ENCODE assay signal across 14 cellular contexts in the genomic region with DNA sequence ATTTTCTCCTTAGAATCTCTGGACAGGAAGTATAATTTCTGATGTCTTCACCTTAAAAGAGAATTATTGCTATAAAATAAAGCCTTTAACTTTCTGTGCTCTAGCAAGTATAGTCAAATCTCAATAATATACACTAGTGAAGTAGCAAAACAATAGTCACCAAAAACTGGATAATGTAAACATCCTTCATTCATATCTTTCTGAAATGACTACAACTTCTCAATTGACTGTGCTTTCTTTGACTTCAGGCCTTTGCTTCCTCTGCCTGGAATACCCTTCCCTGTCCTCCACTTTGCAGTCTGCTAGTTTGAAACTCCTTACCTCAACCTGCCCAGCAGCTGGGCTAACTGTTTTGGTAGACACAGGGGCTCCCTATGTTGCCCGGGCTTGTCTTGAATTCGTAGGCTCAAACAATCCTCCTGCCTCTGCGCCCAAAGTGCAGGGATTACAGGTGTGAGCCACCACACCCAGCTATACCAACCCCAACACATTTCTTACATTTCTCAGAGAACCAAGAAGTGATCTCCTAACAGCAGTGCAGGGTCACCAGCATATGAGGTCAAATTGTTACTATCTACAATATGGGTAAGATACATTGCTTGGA. TPM values are rescaled to one million over a fixed set of nuclear protein-coding genes. Genes with fewer than 3 reads are reported as not detected.
DNase-seq lines count a peak whose midpoint lies in the region; ATAC-seq and TF ChIP-seq lines count a peak whose summit lies in the region.
"Had no signal": no experiment of that assay in that cellular context is flagged by ENCODE, and none has a peak within 500 bp of the region (broad histone marks: within the 10 kb centered on the region; RNA-seq: fewer than 3 reads in every experiment).

No MANE protein-coding gene starts in this region.

- POLR2A ChIA-PET in activated CD4-positive, alpha-beta T cell treated with anti-CD3 and anti-CD28 coated beads for 36 hours (lab: Charles Lee) = interaction anchor here (0.6 to 1.8 kb wide), 4 partner anchors 10 to 62 kb away, joined by 3 to 9 read pairs (median 4); no protein-coding TSS in a partner anchor
- POLR2A ChIA-PET in activated CD8-positive, alpha-beta T cell treated with anti-CD3 and anti-CD28 coated beads, Interleukin-2, amount 10 ng/mL, durations not matched to agents 7 days and 5 days (lab: Charles Lee) = interaction anchor here (0.7 to 14.2 kb wide), 3 partner anchors 11 to 57 kb away, joined by 4 to 370 read pairs (median 10); no protein-coding TSS in a partner anchor

- H3K4me2 ChIP-seq in hepatocyte = no peak overlapping the region
- H3K4me2 ChIP-seq: neural progenitor cell had no signal

- no peaks in the 10 kb centered on the region for H3K36me3 ChIP-seq in hepatocyte (replicated peaks; ENCODE audit: insufficient read depth, low read depth)
- H3K36me3 ChIP-seq: neural progenitor cell had no signal

- intact Hi-C loops in activated CD4-positive, alpha-beta T cell treated with anti-CD3 and anti-CD28 coated beads for 36 hours (cut with DNase I, micrococcal nuclease) = loop anchor here in 1 of 2 experiments (10.0 kb wide), 1 partner anchor 436 kb away; a partner anchor contains a TSS
- intact Hi-C loops in sciatic nerve (cut with DNase I) = no loop called here

- no peaks in the 10 kb centered on the region for H4K20me1 ChIP-seq in hepatocyte (ENCODE audit: insufficient read depth, poor library complexity, severe bottlenecking)

- H3K27me3 Mint-ChIP-seq in activated CD4-positive, alpha-beta T cell treated with anti-CD3 and anti-CD28 coated beads for 36 hours = no peaks in the 10 kb centered on the region
- no peaks in the 10 kb centered on the region for H3K27me3 Mint-ChIP-seq in activated CD8-positive, alpha-beta T cell treated with anti-CD3 and anti-CD28 coated beads, Interleukin-2, amount 10 ng/mL, durations not matched to agents 7 days and 5 days (ENCODE audit: low read depth)
- H3K27me3 Mint-ChIP-seq in stimulated activated naive B cell treated with anti-CD40 and anti-IgM and Interleukin-4, amounts not matched to agents 10 μg/mL and 1 μg/mL and 100 μg/mL, for 72 hours = no peaks in the 10 kb centered on the region

- H3K9me3 ChIP-seq in hepatocyte (ENCODE audit: low read depth) = no peaks in the 10 kb centered on the region
- H3K9me3 ChIP-seq: upper lobe of right lung had no signal

- CTCF ChIA-PET in activated CD4-positive, alpha-beta T cell treated with anti-CD3 and anti-CD28 coated beads for 36 hours (lab: Charles Lee) = interaction anchor here (1.1 to 8.7 kb wide), 3 partner anchors 9 to 167 kb away, joined by 4 to 94 read pairs (median 43); a partner anchor contains a TSS
- CTCF ChIA-PET in activated CD8-positive, alpha-beta T cell treated with anti-CD3 and anti-CD28 coated beads, Interleukin-2, amount 10 ng/mL, durations not matched to agents 7 days and 5 days (lab: Charles Lee) = interaction anchor here (1.5 to 7.0 kb wide), 3 partner anchors 10 to 169 kb away, joined by 3 to 98 read pairs (median 16); a partner anchor contains a TSS

- no peak overlapping the region for H3K4me3 Mint-ChIP-seq in activated CD4-positive, alpha-beta T cell treated with anti-CD3 and anti-CD28 coated beads for 36 hours
- no peak overlapping the region for H3K4me3 Mint-ChIP-seq in activated CD8-positive, alpha-beta T cell treated with anti-CD3 and anti-CD28 coated beads, Interleukin-2, amount 10 ng/mL, durations not matched to agents 7 days and 5 days
- no peak overlapping the region for H3K4me3 Mint-ChIP-seq in stimulated activated naive B cell treated with anti-CD40 and anti-IgM and Interleukin-4, amounts not matched to agents 10 μg/mL and 1 μg/mL and 100 μg/mL, for 72 hours
- H3K4me3 Mint-ChIP-seq: neural progenitor cell had no signal

- no peaks in the 10 kb centered on the region for H3K9me2 ChIP-seq in hepatocyte (replicated peaks; ENCODE audit: insufficient read depth)

- H3K9me3 Mint-ChIP-seq in activated CD4-positive, alpha-beta T cell treated with anti-CD3 and anti-CD28 coated beads for 36 hours (ENCODE audit: low read depth) = no peaks in the 10 kb centered on the region
- no peaks in the 10 kb centered on the region for H3K9me3 Mint-ChIP-seq in activated CD8-positive, alpha-beta T cell treated with anti-CD3 and anti-CD28 coated beads, Interleukin-2, amount 10 ng/mL, durations not matched to agents 7 days and 5 days (ENCODE audit: insufficient read depth)
- H3K9me3 Mint-ChIP-seq in stimulated activated naive B cell treated with anti-CD40 and anti-IgM and Interleukin-4, amounts not matched to agents 10 μg/mL and 1 μg/mL and 100 μg/mL, for 72 hours = no peaks in the 10 kb centered on the region
- H3K9me3 Mint-ChIP-seq: neural progenitor cell had no signal

- peaks cover 22% of the 10 kb centered on the region for H3K4me1 ChIP-seq in hepatocyte (ENCODE audit: insufficient read depth)

- ATAC-seq in activated CD4-positive, alpha-beta T cell treated with anti-CD3 and anti-CD28 coated beads for 36 hours = peak; percentile 9
- ATAC-seq in activated CD8-positive, alpha-beta T cell treated with anti-CD3 and anti-CD28 coated beads, Interleukin-2, amount 10 ng/mL, durations not matched to agents 7 days and 5 days = no peak
- no peak for ATAC-seq in stimulated activated naive B cell treated with anti-CD40 and anti-IgM and Interleukin-4, amounts not matched to agents 10 μg/mL and 1 μg/mL and 100 μg/mL, for 72 hours (replicated peaks)
- ATAC-seq in HG03439 (IDR thresholded peaks at IDR 0.05; ENCODE audit: unreplicated experiment) (no peak), sciatic nerve (no peak), GM18861 (IDR thresholded peaks at IDR 0.05; ENCODE audit: unreplicated experiment) (no peak)
- ATAC-seq: upper lobe of right lung had no signal

- H3K4me1 Mint-ChIP-seq in activated CD4-positive, alpha-beta T cell treated with anti-CD3 and anti-CD28 coated beads for 36 hours = peaks cover 46% of the 10 kb centered on the region
- H3K4me1 Mint-ChIP-seq in activated CD8-positive, alpha-beta T cell treated with anti-CD3 and anti-CD28 coated beads, Interleukin-2, amount 10 ng/mL, durations not matched to agents 7 days and 5 days (ENCODE audit: low read depth) = peaks cover 59% of the 10 kb centered on the region
- peaks cover 32 to 50% of the 10 kb centered on the region in 2 donors for H3K4me1 Mint-ChIP-seq in stimulated activated naive B cell treated with anti-CD40 and anti-IgM and Interleukin-4, amounts not matched to agents 10 μg/mL and 1 μg/mL and 100 μg/mL, for 72 hours

- peak overlapping the region; percentile 80 for H3K27ac Mint-ChIP-seq in activated CD4-positive, alpha-beta T cell treated with anti-CD3 and anti-CD28 coated beads for 36 hours
- H3K27ac Mint-ChIP-seq in activated CD8-positive, alpha-beta T cell treated with anti-CD3 and anti-CD28 coated beads, Interleukin-2, amount 10 ng/mL, durations not matched to agents 7 days and 5 days = peak overlapping the region; percentile 75
- peak overlapping the region; percentile 86 for H3K27ac Mint-ChIP-seq in stimulated activated naive B cell treated with anti-CD40 and anti-IgM and Interleukin-4, amounts not matched to agents 10 μg/mL and 1 μg/mL and 100 μg/mL, for 72 hours

- TF ChIP-seq CTCF in hepatocyte (IDR thresholded peaks at IDR 0.05; ENCODE audit: poor library complexity) = no peak

- peaks cover 15% of the 10 kb centered on the region for H3K79me2 ChIP-seq in hepatocyte

- H3K27ac ChIP-seq in hepatocyte = peak overlapping the region; percentile 49
- H3K27ac ChIP-seq: neural progenitor cell, upper lobe of right lung had no signal

- 95% methylated on average over 3 of the region's 3 CpGs for WGBS in hepatocyte (ENCODE audit: low lambda C conversion rate, missing lambda C conversion rate)

- H3K36me3 Mint-ChIP-seq in activated CD4-positive, alpha-beta T cell treated with anti-CD3 and anti-CD28 coated beads for 36 hours (ENCODE audit: low read depth) = peaks cover 65% of the 10 kb centered on the region
- peaks cover 64% of the 10 kb centered on the region for H3K36me3 Mint-ChIP-seq in activated CD8-positive, alpha-beta T cell treated with anti-CD3 and anti-CD28 coated beads, Interleukin-2, amount 10 ng/mL, durations not matched to agents 7 days and 5 days (ENCODE audit: low read depth)
- peaks cover 44 to 64% of the 10 kb centered on the region in 2 donors for H3K36me3 Mint-ChIP-seq in stimulated activated naive B cell treated with anti-CD40 and anti-IgM and Interleukin-4, amounts not matched to agents 10 μg/mL and 1 μg/mL and 100 μg/mL, for 72 hours

- H3K4me3 ChIP-seq in hepatocyte = no peak overlapping the region
- H3K4me3 ChIP-seq: neural progenitor cell, upper lobe of right lung had no signal

- H3K27me3 ChIP-seq in hepatocyte = no peaks in the 10 kb centered on the region
- H3K27me3 ChIP-seq: neural progenitor cell, upper lobe of right lung had no signal

- DNase-seq in activated CD4-positive, alpha-beta T cell treated with anti-CD3 and anti-CD28 coated beads for 36 hours = peak; percentile 22
- DNase-seq in activated CD4-positive, alpha-beta T cell treated with anti-CD3 and anti-CD28 coated beads, Interleukin-2, amount 50 U/mL, for 4 hours = no peak
- no peak for DNase-seq in activated CD8-positive, alpha-beta T cell treated with anti-CD3 and anti-CD28 coated beads, Interleukin-2, amount 10 ng/mL, durations not matched to agents 7 days and 5 days
- DNase-seq in hepatocyte (ENCODE audit: low spot score) = no peak
- DNase-seq in stimulated activated naive B cell treated with anti-CD40 and anti-IgM and Interleukin-4, amounts not matched to agents 10 μg/mL and 1 μg/mL and 100 μg/mL, for 72 hours = no peak
- no peak for DNase-seq in sciatic nerve (ENCODE audit: low spot score)
- DNase-seq: activated CD4-positive, alpha-beta T cell treated with anti-CD3 and anti-CD28 coated beads for 4 hours; foreskin fibroblast; kidney; stimulated activated CD4-positive, alpha-beta T cell treated with anti-CD3 and anti-CD28 coated beads, Interleukin-12 subunit alpha, Interleukin-12 subunit beta, amount 100 ng/mL, for 4 hours; upper lobe of right lung had no signal

- no peak overlapping the region for H2AFZ ChIP-seq in hepatocyte
- H2AFZ ChIP-seq: neural progenitor cell had no signal

RNA-seq across cellular contexts. Expression of a gene that starts 6.6 kb away (rescaled TPM):
- total RNA-seq in activated CD4-positive, alpha-beta T cell treated with anti-CD3 and anti-CD28 coated beads for 36 hours = 100 to 1,000 TPM; 417 to 450 TPM
- total RNA-seq in activated CD8-positive, alpha-beta T cell treated with anti-CD3 and anti-CD28 coated beads, Interleukin-2, amount 10 ng/mL, durations not matched to agents 7 days and 5 days = 100 to 1,000 TPM; 516 to 518 TPM
- total RNA-seq in hepatocyte (88.5 and 97.1 TPM in 2 replicates), sciatic nerve (285 TPM)
- 180 and 183 TPM in 2 replicates for polyA plus RNA-seq in hepatocyte
